7 cellular contexts compared by ENCODE assay signal in genomic region chr10:4013651-4014085, GRCh38.
DNase-seq lines count a peak whose midpoint lies in the region; ATAC-seq and TF ChIP-seq lines count a peak whose summit lies in the region.

No MANE protein-coding gene starts in this region.

- H3K36me3 ChIP-seq in MM.1S (replicated peaks; ENCODE audit: insufficient read depth, low read length) (no peaks in the 10 kb centered on the region), A673 (ENCODE audit: insufficient read depth, low read length, poor library complexity, severe bottlenecking) (no peaks in the 10 kb centered on the region)

- no peaks in the 10 kb centered on the region for H4K20me1 ChIP-seq in MM.1S (ENCODE audit: insufficient read depth, low read length)

- H3K4me1 Mint-ChIP-seq in activated T-helper 17 cell treated with anti-CD3 and anti-CD28 coated beads, Interleukin-2, amount 50 U/mL, for 72 hours: peaks cover 21% of the 10 kb centered on the region

- CTCF ChIA-PET in A673 (lab: Charles Lee): no interaction called here

- H3K79me2 ChIP-seq in MM.1S (ENCODE audit: low read length): no peaks in the 10 kb centered on the region

- H3K27ac ChIP-seq in MM.1S (ENCODE audit: low read length) (no peak overlapping the region), A673 (ENCODE audit: low read depth, low read length, poor library complexity, severe bottlenecking) (no peak overlapping the region)

- no peak for TF ChIP-seq CTCF in MM.1S (IDR thresholded peaks at IDR 0.05; ENCODE audit: low read length)
- TF ChIP-seq CTCF in A673 (conservative IDR thresholded peaks at IDR 0.05; ENCODE audit: low read depth, low read length): no peak

- H3K4me3 Mint-ChIP-seq in activated T-helper 17 cell treated with anti-CD3 and anti-CD28 coated beads, Interleukin-2, amount 50 U/mL, for 72 hours: peak overlapping the region; percentile 68

- no peak overlapping the region for H3K4me2 ChIP-seq in MM.1S (ENCODE audit: low read depth, low read length)

- H3K27me3 Mint-ChIP-seq in activated T-helper 17 cell treated with anti-CD3 and anti-CD28 coated beads, Interleukin-2, amount 50 U/mL, for 72 hours: no peaks in the 10 kb centered on the region

- no peaks in the 10 kb centered on the region for H3K9me2 ChIP-seq in MM.1S (replicated peaks; ENCODE audit: insufficient read depth, low read length)

- H3F3A ChIP-seq in MM.1S (ENCODE audit: insufficient read depth, low read length): no peaks in the 10 kb centered on the region

- intact Hi-C loops in A673 (cut with micrococcal nuclease; ENCODE audit: unreplicated experiment): no loop called here

- no peaks in the 10 kb centered on the region for H3K9me3 Mint-ChIP-seq in activated T-helper 17 cell treated with anti-CD3 and anti-CD28 coated beads, Interleukin-2, amount 50 U/mL, for 72 hours

- no peak overlapping the region for H2AFZ ChIP-seq in MM.1S (ENCODE audit: low read length)

- H3K4me1 ChIP-seq in MM.1S (ENCODE audit: low read length) (no peaks in the 10 kb centered on the region), A673 (ENCODE audit: insufficient read depth, low read length, poor library complexity, severe bottlenecking) (no peaks in the 10 kb centered on the region)

- H3K4me3 ChIP-seq in MM.1S (ENCODE audit: low read length) (no peak overlapping the region), A673 (ENCODE audit: low read depth, low read length, poor library complexity, severe bottlenecking) (no peak overlapping the region)

- H3K9ac ChIP-seq in MM.1S (ENCODE audit: low read length): no peak overlapping the region

- H3K27me3 ChIP-seq in MM.1S (replicated peaks; ENCODE audit: insufficient read depth, low read length) (no peaks in the 10 kb centered on the region), A673 (replicated peaks; ENCODE audit: insufficient read depth, low read depth, low read length, poor library complexity) (no peaks in the 10 kb centered on the region)

- peak; percentile 31 to 54 (median 38) for DNase-seq in stimulated activated CD4-positive, alpha-beta T cell treated with anti-CD3 and anti-CD28 coated beads, TNF-alpha, amount 100 ng/mL, for 48 hours (ENCODE audit: low read depth in 3 of 3)
- no peak for DNase-seq in effector CD4-positive, alpha-beta T cell
- DNase-seq in MM.1S (no peak), A673 (ENCODE audit: low spot score) (no peak)

- peak overlapping the region; percentile 93 for H3K27ac Mint-ChIP-seq in activated T-helper 17 cell treated with anti-CD3 and anti-CD28 coated beads, Interleukin-2, amount 50 U/mL, for 72 hours

- H3K9me3 ChIP-seq in MM.1S (replicated peaks; ENCODE audit: insufficient read depth, low read length) (no peaks in the 10 kb centered on the region), A673 (ENCODE audit: low read depth, low read length, poor library complexity, severe bottlenecking) (no peaks in the 10 kb centered on the region)

- BruUV-seq in A673 (replicated peaks; lab: Mats Ljungman, UMichigan): no TSS peak

- POLR2A ChIA-PET in A673 (lab: Charles Lee; ENCODE audit: low non-redundant PET): no interaction called here

- H3K36me3 Mint-ChIP-seq in activated T-helper 17 cell treated with anti-CD3 and anti-CD28 coated beads, Interleukin-2, amount 50 U/mL, for 72 hours (ENCODE audit: low read depth): no peaks in the 10 kb centered on the region

- ATAC-seq in GM19328 (IDR thresholded peaks at IDR 0.05; ENCODE audit: unreplicated experiment) (peak; percentile 65), HG03095 (IDR thresholded peaks at IDR 0.05; ENCODE audit: unreplicated experiment) (peak; percentile 65)
- ATAC-seq in activated T-helper 17 cell treated with anti-CD3 and anti-CD28 coated beads, Interleukin-2, amount 50 U/mL, for 72 hours (replicated peaks): peak; percentile 96

Comparison
In these comparisons a context has a peak if more than half of its experiments do, and no peak if none do; other contexts are left out.
1. DNase-seq: peak in stimulated activated CD4-positive, alpha-beta T cell treated with anti-CD3 and anti-CD28 coated beads, TNF-alpha, amount 100 ng/mL, for 48 hours (3 of 3); none in effector CD4-positive, alpha-beta T cell (single experiment), MM.1S (single experiment) and A673 (single experiment).
2. Peak in every context shown above with its lines, with median percentiles within 50 percentile points of each other: ATAC-seq.